In the genomic region with DNA sequence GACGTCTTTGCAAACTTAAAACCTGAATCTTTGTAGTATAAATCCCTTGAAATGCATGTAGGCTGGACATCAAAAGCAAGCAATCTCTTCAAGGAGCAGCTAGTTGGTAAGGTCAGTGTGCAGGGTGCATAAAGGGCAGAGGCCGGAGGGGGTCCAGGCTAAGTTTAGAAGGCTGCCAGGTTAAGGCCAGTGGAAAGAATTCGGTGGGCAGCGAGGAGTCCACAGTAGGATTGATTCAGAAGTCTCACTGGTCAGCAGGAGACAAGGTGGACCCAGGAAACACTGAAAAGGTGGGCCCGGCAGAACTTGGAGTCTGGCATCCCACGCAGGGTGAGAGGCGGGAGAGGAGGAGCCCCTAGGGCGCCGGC, we compare ENCODE assay signal across 17 cellular contexts. TPM values are rescaled to one million over a fixed set of nuclear protein-coding genes. Genes with fewer than 3 reads are reported as not detected.
A peak's percentile ranks its signal among the peaks of the same experiment; 100 is the strongest.
DNase-seq lines count a peak whose midpoint lies in the region; ATAC-seq and TF ChIP-seq lines count a peak whose summit lies in the region.
"Had no signal": no experiment of that assay in that cellular context is flagged by ENCODE, and none has a peak within 500 bp of the region (broad histone marks: within the 10 kb centered on the region; RNA-seq: fewer than 3 reads in every experiment).

No MANE protein-coding gene starts in this region.

- H2AFZ ChIP-seq in SK-N-SH (ENCODE audit: low read depth) = no peak overlapping the region

- H3K27me3 ChIP-seq in SK-N-SH (ENCODE audit: insufficient read depth) (peaks cover 64% of the 10 kb centered on the region), vagina (no peaks in the 10 kb centered on the region)
- H3K27me3 ChIP-seq in CD8-positive, alpha-beta T cell (ENCODE audit: insufficient read depth, low read length) = no peaks in the 10 kb centered on the region
- H3K27me3 ChIP-seq: Peyer's patch had no signal

- H3K4me3 ChIP-seq in SK-N-SH (ENCODE audit: low read depth in 2 of 2, low read length in 1 of 2) (no peak overlapping the region), vagina (no peak overlapping the region)
- no peak overlapping the region for H3K4me3 ChIP-seq in CD8-positive, alpha-beta T cell (ENCODE audit: low read depth, low read length)

- POLR2A ChIA-PET in SK-N-SH (lab: Yijun Ruan, JAX) = no interaction called here
- POLR2A ChIA-PET in CD8-positive, alpha-beta T cell (lab: Charles Lee) = no interaction called here

- H3K36me3 ChIP-seq in SK-N-SH (replicated peaks in 1 of 2; ENCODE audit: control insufficient read depth in 1 of 2, insufficient read depth in 2 of 2, low read length in 1 of 2) (no peaks in the 10 kb centered on the region), vagina (no peaks in the 10 kb centered on the region)
- H3K36me3 ChIP-seq in CD8-positive, alpha-beta T cell (ENCODE audit: insufficient read depth, low read length) = no peaks in the 10 kb centered on the region
- H3K36me3 ChIP-seq: Peyer's patch had no signal

- no peak overlapping the region for H3K9ac ChIP-seq in SK-N-SH

- H3K9me3 Mint-ChIP-seq in endothelial cell (ENCODE audit: unreplicated experiment) = no peaks in the 10 kb centered on the region
- no peaks in the 10 kb centered on the region for H3K9me3 Mint-ChIP-seq in mesothelial cell of epicardium
- H3K9me3 Mint-ChIP-seq in CD8-positive, alpha-beta T cell = no peaks in the 10 kb centered on the region
- H3K9me3 Mint-ChIP-seq: stimulated activated naive B cell treated with anti-CD40 and anti-IgM and Interleukin-4, amounts not matched to agents 10 μg/mL and 1 μg/mL and 100 μg/mL, for 72 hours had no signal

- no peaks in the 10 kb centered on the region for H3K79me2 ChIP-seq in SK-N-SH (ENCODE audit: insufficient read depth)

- H3K4me3 Mint-ChIP-seq in endothelial cell (ENCODE audit: unreplicated experiment) (peak overlapping the region; percentile 19), mesothelial cell of epicardium (peak overlapping the region; percentile 71)
- no peak overlapping the region for H3K4me3 Mint-ChIP-seq in CD8-positive, alpha-beta T cell
- H3K4me3 Mint-ChIP-seq: T-helper 17 cell had no signal

- TF ChIP-seq POLR2A in vagina (IDR thresholded peaks at IDR 0.05) = no peak

- H3K27ac ChIP-seq in SK-N-SH (ENCODE audit: low read depth in 2 of 2, low read length in 1 of 2) (no peak overlapping the region), vagina (no peak overlapping the region)
- H3K27ac ChIP-seq in CD8-positive, alpha-beta T cell (ENCODE audit: low read depth, low read length) = no peak overlapping the region
- H3K27ac ChIP-seq: 22Rv1, coronary artery had no signal

- H3K9me3 ChIP-seq in SK-N-SH (no peaks in the 10 kb centered on the region), vagina (no peaks in the 10 kb centered on the region)
- no peaks in the 10 kb centered on the region for H3K9me3 ChIP-seq in CD8-positive, alpha-beta T cell (ENCODE audit: low read length)
- H3K9me3 ChIP-seq: Peyer's patch had no signal

- DNase-seq in SK-N-SH = no peak
- no peak for DNase-seq in endothelial cell (ENCODE audit: low spot score)
- DNase-seq in mesothelial cell of epicardium (ENCODE audit: low spot score in 2 of 2, unreplicated experiment in 2 of 2) = no peak
- no peak for DNase-seq in ACHN
- no peak for DNase-seq in AG08396 (ENCODE audit: low spot score)
- DNase-seq in CD8-positive, alpha-beta T cell = no peak
- no peak for DNase-seq in vagina (ENCODE audit: extremely low spot score in 2 of 2)
- DNase-seq: activated CD4-positive, CD25-positive, alpha-beta regulatory T cell treated with anti-CD3 and anti-CD28 coated beads, Interleukin-2, amount 50 U/mL, for 72 hours; NCI-H1417 treated with DMSO at 0.1 percent for 48 hours; stimulated activated naive B cell treated with anti-CD40 and anti-IgM and Interleukin-4, amounts not matched to agents 10 μg/mL and 1 μg/mL and 100 μg/mL, for 72 hours; T-helper 17 cell had no signal

- H3K27me3 Mint-ChIP-seq in endothelial cell (ENCODE audit: unreplicated experiment) (peaks cover 19% of the 10 kb centered on the region), mesothelial cell of epicardium (ENCODE audit: low read depth) (peaks cover 86% of the 10 kb centered on the region)
- peaks cover 55% of the 10 kb centered on the region for H3K27me3 Mint-ChIP-seq in CD8-positive, alpha-beta T cell (ENCODE audit: low read depth)

- H3K4me1 Mint-ChIP-seq in endothelial cell (ENCODE audit: unreplicated experiment) (peaks cover 15% of the 10 kb centered on the region), mesothelial cell of epicardium (peaks cover 17% of the 10 kb centered on the region)
- H3K4me1 Mint-ChIP-seq in CD8-positive, alpha-beta T cell (ENCODE audit: low read depth) = peaks cover 2% of the 10 kb centered on the region

- intact Hi-C loops in CD8-positive, alpha-beta T cell (cut with DNase I, micrococcal nuclease) = no loop called here
- intact Hi-C loops in vagina (cut with DNase I) = no loop called here

- TF ChIP-seq CTCF in SK-N-SH (IDR thresholded peaks at IDR 0.05) = no peak
- TF ChIP-seq CTCF in endothelial cell (IDR thresholded peaks at IDR 0.05; ENCODE audit: unreplicated experiment) = no peak
- no peak for TF ChIP-seq CTCF in mesothelial cell of epicardium (IDR thresholded peaks at IDR 0.05; ENCODE audit: unreplicated experiment)
- TF ChIP-seq CTCF in CD8-positive, alpha-beta T cell (IDR thresholded peaks at IDR 0.05) = no peak
- no peak for TF ChIP-seq CTCF in vagina (IDR thresholded peaks at IDR 0.05)

- no peaks in the 10 kb centered on the region for H3K9me2 ChIP-seq in SK-N-SH

- WGBS in SK-N-SH (ENCODE audit: low lambda C conversion rate) = 43% methylated on average over 9 of the region's 9 CpGs

- no peaks in the 10 kb centered on the region for H4K20me1 ChIP-seq in SK-N-SH (ENCODE audit: insufficient read depth)

- no peak for TF ChIP-seq RAD21 in SK-N-SH (IDR thresholded peaks at IDR 0.05; ENCODE audit: low read length)

- H3K4me1 ChIP-seq in SK-N-SH (ENCODE audit: control insufficient read depth in 1 of 2, insufficient read depth in 2 of 2, low read depth in 1 of 2, low read length in 1 of 2) (peaks cover 0 to 16% of the 10 kb centered on the region in 2 experiments; a peak in 1 of 4 replicates), vagina (peaks cover 20% of the 10 kb centered on the region)
- H3K4me1 ChIP-seq in CD8-positive, alpha-beta T cell (ENCODE audit: insufficient read depth, low read length) = no peaks in the 10 kb centered on the region

- H3K27ac Mint-ChIP-seq in endothelial cell (ENCODE audit: unreplicated experiment) = no peak overlapping the region
- no peak overlapping the region for H3K27ac Mint-ChIP-seq in mesothelial cell of epicardium
- no peak overlapping the region for H3K27ac Mint-ChIP-seq in CD8-positive, alpha-beta T cell
- H3K27ac Mint-ChIP-seq: stimulated activated naive B cell treated with anti-CD40 and anti-IgM and Interleukin-4, amounts not matched to agents 10 μg/mL and 1 μg/mL and 100 μg/mL, for 72 hours; T-helper 17 cell had no signal

- peak overlapping the region; percentile 62; the same call in 1 of the 2 replicates for H3K4me2 ChIP-seq in SK-N-SH

- H3F3A ChIP-seq in SK-N-SH (replicated peaks; ENCODE audit: insufficient read depth) = no peaks in the 10 kb centered on the region

- CTCF ChIA-PET in SK-N-SH (lab: Yijun Ruan, JAX) = interaction anchor here (0.7 to 3.0 kb wide), 3 partner anchors 10 to 88 kb away, joined by 3 to 15 read pairs (median 7); no protein-coding TSS in a partner anchor
- CTCF ChIA-PET in CD8-positive, alpha-beta T cell (lab: Charles Lee) = no interaction called here

- H3K36me3 Mint-ChIP-seq in endothelial cell (ENCODE audit: low read depth, unreplicated experiment) (no peaks in the 10 kb centered on the region), mesothelial cell of epicardium (no peaks in the 10 kb centered on the region)
- H3K36me3 Mint-ChIP-seq in CD8-positive, alpha-beta T cell = no peaks in the 10 kb centered on the region
- H3K36me3 Mint-ChIP-seq: stimulated activated naive B cell treated with anti-CD40 and anti-IgM and Interleukin-4, amounts not matched to agents 10 μg/mL and 1 μg/mL and 100 μg/mL, for 72 hours had no signal

- no peak for ATAC-seq in SK-N-SH treated with all-trans-retinoic acid at 6 μM for 48 hours
- ATAC-seq in CD8-positive, alpha-beta T cell = no peak
- ATAC-seq: T-helper 17 cell had no signal

- in situ Hi-C loops in ACHN (cut with HindIII; ENCODE audit: low pct_ligation_motif_present, low pct_unique_long_range_greater_than_20kb, low sequenced_read_pairs) = no loop called here

- no peak for TF ChIP-seq EP300 in SK-N-SH (IDR thresholded peaks at IDR 0.05; ENCODE audit: borderline replicate concordance in 1 of 2, low read depth in 1 of 2, low read length in 1 of 2)

TF ChIP-seq in SK-N-SH treated with all-trans-retinoic acid at 6 μM for 48 hours, 23 proteins besides CTCF, POLR2A, EP300 and RAD21 (continues in another document):
- TF ChIP-seq ZNF565 (CRISPR knock-in tag; conservative IDR thresholded peaks at IDR 0.05; ENCODE audit: low read depth) = no peak
- no peak for TF ChIP-seq ARNTL (CRISPR knock-in tag; IDR thresholded peaks at IDR 0.05; ENCODE audit: borderline replicate concordance, low read depth)
- TF ChIP-seq SNAI2 (CRISPR knock-in tag; IDR thresholded peaks at IDR 0.05) = no peak

RNA-seq across cellular contexts. Expression of a gene that starts 0.4 kb away (rescaled TPM):
- polyA plus RNA-seq in SK-N-SH (2012; rRNA removed) = 0.02 and 0.03 TPM in 2 replicates
- 0.01 TPM in 1 of 2 replicates, not detected in the other for polyA plus RNA-seq in SK-N-SH (2012; cell fraction: cytosol; rRNA removed)
- 0.05 TPM in 1 of 2 replicates, not detected in the other for polyA plus RNA-seq in SK-N-SH (2012; cell fraction: nucleus; rRNA removed)
- total RNA-seq in endothelial cell (ENCODE audit: unreplicated experiment) (6.8 TPM), mesothelial cell of epicardium (1.4 to 1.6 TPM (median 1.6 TPM) in 3 replicates), vagina (0.25 TPM)
- not detected for total RNA-seq in CD8-positive, alpha-beta T cell
- total RNA-seq: NCI-H460, T-helper 17 cell had no signal

RNA-seq across cellular contexts. Expression of a gene that starts 40.2 kb away (rescaled TPM):
- not detected in 2 replicates for polyA plus RNA-seq in SK-N-SH (2012; rRNA removed)
- not detected in 2 replicates for polyA plus RNA-seq in SK-N-SH (2012; cell fraction: cytosol; rRNA removed)
- not detected in 2 replicates for polyA plus RNA-seq in SK-N-SH (2012; cell fraction: nucleus; rRNA removed)
- total RNA-seq in endothelial cell (ENCODE audit: unreplicated experiment) (not detected), mesothelial cell of epicardium (0.05 to 0.09 TPM (median 0.09 TPM) in 3 replicates), vagina (not detected)
- total RNA-seq in CD8-positive, alpha-beta T cell = not detected
- total RNA-seq: myocyte, NCI-H460, Peyer's patch had no signal

RNA-seq across cellular contexts. Expression of a gene that starts 58.5 kb away (rescaled TPM):
- not detected in 2 replicates for polyA plus RNA-seq in SK-N-SH (2012; rRNA removed)
- not detected in 2 replicates for polyA plus RNA-seq in SK-N-SH (2012; cell fraction: cytosol; rRNA removed)
- not detected in 2 replicates for polyA plus RNA-seq in SK-N-SH (2012; cell fraction: nucleus; rRNA removed)
- not detected for total RNA-seq in endothelial cell (ENCODE audit: unreplicated experiment)
- 0.31 to 0.47 TPM (median 0.34 TPM) in 3 replicates for total RNA-seq in mesothelial cell of epicardium
- not detected for total RNA-seq in CD8-positive, alpha-beta T cell
- total RNA-seq in vagina = 3.4 TPM
- total RNA-seq: myocyte, NCI-H460, T-helper 17 cell had no signal
